28 cellular contexts compared by ENCODE assay signal in genomic region chr5:78331523-78332080, GRCh38.
"Had no signal": no experiment of that assay in that cellular context is flagged by ENCODE, and none has a peak within 500 bp of the region (broad histone marks: within the 10 kb centered on the region; RNA-seq: fewer than 3 reads in every experiment).

No MANE protein-coding gene starts in this region.

- H3K4me3 ChIP-seq: adrenal gland, SJCRH30, SK-N-MC had no signal

- H3K27ac ChIP-seq: adrenal gland, KMS-11, SJCRH30, SK-N-MC had no signal

- H3K9me3 Mint-ChIP-seq: activated CD4-positive, alpha-beta T cell treated with anti-CD3 and anti-CD28 coated beads, Interleukin-2, amount 10 ng/mL, durations not matched to agents 24 days and 14 days; activated CD8-positive, alpha-beta T cell treated with anti-CD3 and anti-CD28 coated beads for 36 hours; activated T-helper 1 cell treated with anti-CD3 and anti-CD28 coated beads, Interleukin-12 subunit alpha, Interleukin-12 subunit beta, Interleukin-2, Interleukin-4 antibody, amounts not matched to agents 30 ng/mL and 10 ng/mL and 1 ng/mL, durations not matched to agents 14 hours and 24 hours and 36 hours; T-helper 2 cell treated with Interferon-gamma antibody and Interleukin-4, amounts not matched to agents 5 μg/mL and 100 μg/mL, for 36 hours had no signal

- H3K4me3 Mint-ChIP-seq: activated CD4-positive, alpha-beta T cell treated with anti-CD3 and anti-CD28 coated beads, Interleukin-2, amount 10 ng/mL, durations not matched to agents 24 days and 14 days; activated CD8-positive, alpha-beta T cell treated with anti-CD3 and anti-CD28 coated beads for 36 hours; activated naive CD4-positive, alpha-beta T cell treated with anti-CD3 and anti-CD28 coated beads for 36 hours; activated T-cell treated with anti-CD3 and anti-CD28 coated beads, Interleukin-2, amount 50 U/mL, for 4 hours; activated T-helper 1 cell treated with anti-CD3 and anti-CD28 coated beads, Interleukin-12 subunit alpha, Interleukin-12 subunit beta, Interleukin-2, Interleukin-4 antibody, amounts not matched to agents 30 ng/mL and 10 ng/mL and 1 ng/mL, durations not matched to agents 14 hours and 24 hours and 36 hours; brain; T-helper 2 cell treated with Interferon-gamma antibody and Interleukin-4, amounts not matched to agents 5 μg/mL and 100 μg/mL, for 36 hours had no signal

- DNase-seq: activated CD4-positive, alpha-beta T cell treated with anti-CD3 and anti-CD28 coated beads, Interleukin-2, amount 10 ng/mL, durations not matched to agents 24 days and 14 days; activated CD4-positive, alpha-beta T cell treated with anti-CD3 and anti-CD28 coated beads, Interleukin-2, amount 50 U/mL, for 4 hours; activated CD8-positive, alpha-beta T cell treated with anti-CD3 and anti-CD28 coated beads for 36 hours; activated gamma-delta T cell treated with Interleukin-2 at 50 U/mL for 16 hours; activated naive CD4-positive, alpha-beta T cell treated with anti-CD3 and anti-CD28 coated beads for 36 hours; activated T-cell treated with anti-CD3 and anti-CD28 coated beads, Interleukin-2, amount 50 U/mL, for 4 hours; adrenal gland; caudate nucleus; cerebellar nuclear complex; MM.1S; NCI-H1092; NCI-H1436 treated with DMSO at 0.1 percent for 48 hours; NCI-H1694 treated with DMSO at 0.1 percent for 48 hours; NCI-H2029 treated with DMSO at 0.1 percent for 48 hours; NCI-H2107; NCI-H2171; NCI-H446; NCI-H510A treated with DMSO at 0.1 percent for 48 hours; NCI-H526 treated with DMSO at 0.1 percent for 48 hours; NCI-H774; SHP77; SJCRH30 had no signal

- H3K9ac ChIP-seq: KMS-11 had no signal

- H3K36me3 ChIP-seq: adrenal gland, SJCRH30 had no signal

- H3K9me3 ChIP-seq: adrenal gland, SJCRH30 had no signal

- H3K4me2 ChIP-seq: KMS-11 had no signal

- H3K4me1 ChIP-seq: adrenal gland, SJCRH30 had no signal

- H3K27ac Mint-ChIP-seq: activated CD4-positive, alpha-beta T cell treated with anti-CD3 and anti-CD28 coated beads, Interleukin-2, amount 10 ng/mL, durations not matched to agents 24 days and 14 days; activated CD8-positive, alpha-beta T cell treated with anti-CD3 and anti-CD28 coated beads for 36 hours; activated naive CD4-positive, alpha-beta T cell treated with anti-CD3 and anti-CD28 coated beads for 36 hours; activated naive CD4-positive, alpha-beta T cell treated with anti-CD3 and anti-CD28 coated beads, Interleukin-2, amount 50 U/mL, for 72 hours; activated T-helper 1 cell treated with anti-CD3 and anti-CD28 coated beads, Interleukin-12 subunit alpha, Interleukin-12 subunit beta, Interleukin-2, Interleukin-4 antibody, amounts not matched to agents 30 ng/mL and 10 ng/mL and 1 ng/mL, durations not matched to agents 14 hours and 24 hours and 36 hours; T-helper 2 cell treated with Interferon-gamma antibody and Interleukin-4, amounts not matched to agents 5 μg/mL and 100 μg/mL, for 36 hours had no signal

- H3K36me3 Mint-ChIP-seq: brain had no signal

- H3K27me3 ChIP-seq: adrenal gland, SJCRH30 had no signal
